Comparison of ENCODE assay signal across 1 cellular context in genomic region chr1:185961664-185962063, GRCh38.
TF ChIP-seq lines count a peak whose summit lies in the region.

No MANE protein-coding gene starts in this region.

TF ChIP-seq in GM23338, 12 proteins besides CTCF, POLR2A, EP300 and RAD21 (continued from another document):
- TF ChIP-seq POLR2AphosphoS5 (IDR thresholded peaks at IDR 0.05; ENCODE audit: low read depth) (no peak), EZH2phosphoT487 (IDR thresholded peaks at IDR 0.05; ENCODE audit: unreplicated experiment) (no peak)
